In the genomic region with DNA sequence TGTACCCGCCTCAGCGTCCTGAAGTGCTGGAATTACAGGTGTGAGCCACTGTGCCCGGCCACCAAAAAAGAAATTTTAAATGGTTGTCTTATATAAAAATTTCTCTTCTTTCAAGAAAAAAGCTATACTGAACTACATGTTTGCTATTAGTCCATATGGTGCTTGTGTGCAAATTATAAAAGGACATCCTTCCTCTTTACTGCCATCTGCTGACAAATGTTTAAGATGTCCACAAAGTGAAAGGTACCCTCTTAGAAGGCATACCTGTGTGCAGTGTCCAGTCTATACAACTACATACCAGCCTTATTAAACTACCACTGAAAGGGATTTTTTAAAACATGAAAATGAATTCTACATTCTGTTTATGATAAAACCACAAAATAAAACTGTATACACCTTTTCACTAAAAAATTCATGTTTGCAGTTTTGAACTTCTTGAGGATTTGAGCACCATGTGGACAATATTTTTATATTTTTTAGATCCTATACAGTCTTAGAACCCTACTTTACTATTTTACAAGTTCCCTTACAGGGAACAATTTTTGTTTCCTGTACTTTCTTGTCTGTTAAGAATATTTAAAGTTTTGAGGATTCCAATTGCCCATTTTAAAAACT, we compare ENCODE assay signal across 8 cellular contexts.
DNase-seq lines count a peak whose midpoint lies in the region; TF ChIP-seq lines count a peak whose summit lies in the region.

No MANE protein-coding gene starts in this region.

- no peaks in the 10 kb centered on the region for H3K79me2 ChIP-seq in SU-DHL-6 (ENCODE audit: insufficient read depth, low read length)

- no peaks in the 10 kb centered on the region for H3K9me3 ChIP-seq in SU-DHL-6 (ENCODE audit: insufficient read depth, low read length)

- H3K27me3 ChIP-seq in SU-DHL-6 (ENCODE audit: low read length) = no peaks in the 10 kb centered on the region

- peak; percentile 23 for TF ChIP-seq CTCF in SU-DHL-6 (IDR thresholded peaks at IDR 0.05; ENCODE audit: insufficient read depth, low read length, poor library complexity, severe bottlenecking)

- no peaks in the 10 kb centered on the region for H3K9me2 ChIP-seq in SU-DHL-6 (replicated peaks; ENCODE audit: insufficient read depth, low read length)

- H4K20me1 ChIP-seq in SU-DHL-6 (ENCODE audit: low read depth, low read length) = no peaks in the 10 kb centered on the region

- H2AFZ ChIP-seq in SU-DHL-6 (ENCODE audit: low read depth, low read length, severe bottlenecking) = no peak overlapping the region

- H3K27ac ChIP-seq in SU-DHL-6 (ENCODE audit: low read depth, low read length) = no peak overlapping the region

- H3K36me3 ChIP-seq in SU-DHL-6 (ENCODE audit: low read length) = peaks cover 34% of the 10 kb centered on the region; the same call in 1 of the 2 replicates

- H3K9ac ChIP-seq in SU-DHL-6 (ENCODE audit: low read length) = no peak overlapping the region

- no peak overlapping the region for H3K4me2 ChIP-seq in SU-DHL-6 (ENCODE audit: low read depth, low read length, poor library complexity, severe bottlenecking)

- H3F3A ChIP-seq in SU-DHL-6 (ENCODE audit: insufficient read depth) = peaks cover 8% of the 10 kb centered on the region; the same call in 1 of the 2 replicates

- peak; percentile 56 for DNase-seq in DMS 273 (lab: John Stamatoyannopoulos, UW; ENCODE audit: unreplicated experiment)
- DNase-seq in DMS 273 treated with DMSO at 0.1 percent for 48 hours (lab: John Stamatoyannopoulos, UW) = no peak
- peak; percentile 27 for DNase-seq in LoVo (ENCODE audit: low spot score)
- peak; percentile 14 for DNase-seq in iPS-NIHi7 (ENCODE audit: extremely low spot score)
- no peak for DNase-seq in T1000 (lab: John Stamatoyannopoulos, UW)
- no peak for DNase-seq in HK-2 (ENCODE audit: unreplicated experiment)
- no peak for DNase-seq in COLO668 (lab: John Stamatoyannopoulos, UW; ENCODE audit: unreplicated experiment)

- no peak overlapping the region for H3K4me3 ChIP-seq in SU-DHL-6 (ENCODE audit: insufficient read depth, low read length, poor library complexity, severe bottlenecking)

Comparison
In these comparisons a context has a peak if more than half of its experiments do, and no peak if none do; other contexts are left out.
1. DNase-seq: peak in DMS 273 (single experiment), LoVo (single experiment) and iPS-NIHi7 (single experiment); none in DMS 273 treated with DMSO at 0.1 percent for 48 hours (single experiment), T1000 (single experiment), HK-2 (single experiment) and COLO668 (single experiment).